ENCODE assay signal across 17 cellular contexts in the genomic region with DNA sequence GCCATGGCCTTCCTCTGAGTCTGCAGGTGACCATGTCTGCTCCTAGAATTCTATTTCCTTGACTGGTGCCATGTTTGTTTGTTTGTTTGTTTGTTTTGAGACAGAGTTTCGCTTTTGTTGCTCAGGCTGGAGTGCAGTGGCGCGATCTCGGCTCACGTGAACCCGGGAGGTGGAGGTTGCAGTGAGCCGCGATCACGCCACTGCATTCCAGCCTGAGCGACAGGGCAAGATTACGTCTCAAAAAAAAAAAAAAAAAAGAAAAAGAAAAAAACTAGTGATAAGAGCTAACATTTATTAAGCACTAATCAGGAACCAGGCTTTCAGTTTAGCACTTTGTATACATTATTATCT.
"Had no signal": no experiment of that assay in that cellular context is flagged by ENCODE, and none has a peak within 500 bp of the region (broad histone marks: within the 10 kb centered on the region; RNA-seq: fewer than 3 reads in every experiment).

No MANE protein-coding gene starts in this region.

- H3K27ac ChIP-seq: foreskin keratinocyte, lower lobe of right lung, prostate gland, thoracic aorta had no signal

- H3K4me1 ChIP-seq: lower lobe of right lung, prostate gland had no signal

- DNase-seq: activated CD4-positive, alpha-beta T cell treated with anti-CD3 and anti-CD28 coated beads for 48 hours; activated CD8-positive, alpha-beta T cell treated with anti-CD3 and anti-CD28 coated beads for 36 hours; activated naive CD8-positive, alpha-beta T cell treated with anti-CD3 and anti-CD28 coated beads, Interleukin-2, amount 10 ng/mL, durations not matched to agents 7 days and 5 days; activated T-cell treated with anti-CD3 and anti-CD28 coated beads, Interleukin-2, amount 50 U/mL, for 72 hours; effector memory CD4-positive, alpha-beta T cell; foreskin keratinocyte; lower lobe of right lung; naive B cell; spleen; SW 1271 had no signal

- ATAC-seq: activated CD8-positive, alpha-beta T cell treated with anti-CD3 and anti-CD28 coated beads for 36 hours; activated T-cell treated with anti-CD3 and anti-CD28 coated beads, Interleukin-2, amount 50 U/mL, for 72 hours; foreskin keratinocyte; lower lobe of right lung; sciatic nerve; WTC11 had no signal

- H3K27me3 ChIP-seq: foreskin keratinocyte, spleen had no signal

- H3K4me3 ChIP-seq: lower lobe of right lung, prostate gland, spleen, thoracic aorta had no signal

- H3K36me3 ChIP-seq: prostate gland had no signal

- FAIRE-seq: bronchial epithelial cell, TTC549, urothelium cell line had no signal

- H3K9me3 ChIP-seq: lower lobe of right lung, prostate gland, spleen, thoracic aorta had no signal
